Comparison of ENCODE assay signal across 15 cellular contexts in genomic region chr7:116777613-116778380, GRCh38.
DNase-seq lines count a peak whose midpoint lies in the region; TF ChIP-seq lines count a peak whose summit lies in the region.
"Had no signal": no experiment of that assay in that cellular context is flagged by ENCODE, and none has a peak within 500 bp of the region (broad histone marks: within the 10 kb centered on the region; RNA-seq: fewer than 3 reads in every experiment).

No MANE protein-coding gene starts in this region.

- no peak overlapping the region for H3K4me3 ChIP-seq in astrocyte of the cerebellum (ENCODE audit: low read depth, low read length)
- H3K4me3 ChIP-seq: gastrocnemius medialis had no signal

- TF ChIP-seq CTCF in astrocyte of the cerebellum (IDR thresholded peaks at IDR 0.05; ENCODE audit: low read depth, low read length, missing control alignments): no peak

- TF ChIP-seq RAD21 in Ishikawa (IDR thresholded peaks at IDR 0.05; ENCODE audit: low read depth): no peak

- DNase-seq in ACHN (peak; percentile 33), astrocyte of the cerebellum (ENCODE audit: low read depth) (peak; percentile 29), iris pigment epithelial cell (ENCODE audit: low read depth) (peak; percentile 57), GDM1 (lab: John Stamatoyannopoulos, UW) (no peak), NCI-H1105 treated with DMSO at 0.1 percent for 48 hours (lab: John Stamatoyannopoulos, UW) (no peak), COR-L47 (lab: John Stamatoyannopoulos, UW) (no peak)
- DNase-seq in activated effector memory CD4-positive, alpha-beta T cell treated with anti-CD3 and anti-CD28 coated beads, Interleukin-2, amount 50 U/mL, for 16 hours: no peak
- DNase-seq: activated CD4-positive, alpha-beta memory T cell treated with anti-CD3 and anti-CD28 coated beads, Interleukin-2, amount 10 ng/mL, durations not matched to agents 7 days and 5 days; activated gamma-delta T cell treated with Interleukin-2 at 50 U/mL for 16 hours; gastrocnemius medialis; KG1; left cardiac atrium; OCI-M1; stimulated activated CD8-positive, alpha-beta memory T cell treated with anti-CD3 and anti-CD28 coated beads, Interleukin-4, amount 100 ng/mL, for 48 hours had no signal

- in situ Hi-C loops in ACHN (cut with HindIII; ENCODE audit: low pct_ligation_motif_present, low pct_unique_long_range_greater_than_20kb, low sequenced_read_pairs): loop anchor here (25.0 kb wide), 1 partner anchor 515 kb away; no protein-coding TSS in a partner anchor
- in situ Hi-C loops in astrocyte of the cerebellum (cut with HindIII; ENCODE audit: low sequenced_read_pairs): no loop called here

- peak; percentile 41; the same call in 1 of the 2 replicates for TF ChIP-seq EP300 in Ishikawa (IDR thresholded peaks at IDR 0.05; ENCODE audit: borderline replicate concordance)

TF ChIP-seq in Ishikawa, 13 proteins besides CTCF, POLR2A, EP300 and RAD21:
- TF ChIP-seq TEAD4 (IDR thresholded peaks at IDR 0.05) (no peak), FOXM1 (IDR thresholded peaks at IDR 0.05; ENCODE audit: borderline replicate concordance, low read depth) (0 out of 2 replicates have a peak, but pooled peaks have one; percentile 27)

Comparison
In these comparisons a context has a peak if more than half of its experiments do, and no peak if none do; other contexts are left out.
1. DNase-seq: peak in ACHN (single experiment), astrocyte of the cerebellum (single experiment) and iris pigment epithelial cell (single experiment); none in activated effector memory CD4-positive, alpha-beta T cell treated with anti-CD3 and anti-CD28 coated beads, Interleukin-2, amount 50 U/mL, for 16 hours (single experiment), GDM1 (single experiment), NCI-H1105 treated with DMSO at 0.1 percent for 48 hours (single experiment) and COR-L47 (single experiment).